In genomic region chr3:44976002-44976815, GRCh38 we compare ENCODE assay signal across 1 cellular context.
A peak's percentile ranks its signal among the peaks of the same experiment; 100 is the strongest.
TF ChIP-seq lines count a peak whose summit lies in the region.

Gene EXOSC7, plus strand, starts transcription at chr3:44976244. Its CDS starts 34 bp downstream, at chr3:44976278.
Gene ZDHHC3, minus strand, starts transcription at chr3:44976174. Its CDS starts 16,738 bp downstream, at chr3:44959436.

TF ChIP-seq in HepG2, 621 proteins besides CTCF, POLR2A, EP300 and RAD21 (continued from another document and continues in another):
- TF ChIP-seq HCFC1 (IDR thresholded peaks at IDR 0.05; ENCODE audit: low read depth, low read length) = peak; percentile 51; the same call in 1 of the 2 replicates
- TF ChIP-seq MED13 (CRISPR knock-in tag; IDR thresholded peaks at IDR 0.05) = no peak
- TF ChIP-seq PHB2 (IDR thresholded peaks at IDR 0.05; ENCODE audit: partially characterized antibody) = no peak
- peak; percentile 69; the same call in 1 of the 2 replicates for TF ChIP-seq ZNF776 (CRISPR knock-in tag; IDR thresholded peaks at IDR 0.05)
- peak; percentile 49; the same call in 1 of the 2 replicates for TF ChIP-seq FOXA3 (CRISPR knock-in tag; IDR thresholded peaks at IDR 0.05)
- peak; percentile 82; the same call in 1 of the 2 replicates for TF ChIP-seq POLR2AphosphoS5 (IDR thresholded peaks at IDR 0.05; ENCODE audit: low read depth, low read length)
- peak; percentile 96 for TF ChIP-seq SAP130 (CRISPR knock-in tag; IDR thresholded peaks at IDR 0.05; ENCODE audit: low read depth)
- no peak for TF ChIP-seq PAWR (CRISPR knock-in tag; IDR thresholded peaks at IDR 0.05; ENCODE audit: borderline replicate concordance)
- no peak for TF ChIP-seq JUND (CRISPR knock-in tag; IDR thresholded peaks at IDR 0.05)
- TF ChIP-seq ZNF737 (CRISPR knock-in tag; IDR thresholded peaks at IDR 0.05; ENCODE audit: borderline replicate concordance) = 0 out of 2 replicates have a peak, but pooled peaks have one; percentile 39
- TF ChIP-seq ZNF768 (CRISPR knock-in tag; IDR thresholded peaks at IDR 0.05) = peak; percentile 71
- TF ChIP-seq ZNF331 (CRISPR knock-in tag; IDR thresholded peaks at IDR 0.05) = peak; percentile 80
- peak; percentile 62; the same call in 1 of the 2 replicates for TF ChIP-seq ISL2 (CRISPR knock-in tag; IDR thresholded peaks at IDR 0.05)
- TF ChIP-seq TERF1 (CRISPR knock-in tag; IDR thresholded peaks at IDR 0.05) = 0 out of 2 replicates have a peak, but pooled peaks have one; percentile 61
- TF ChIP-seq HMGXB3 (CRISPR knock-in tag; IDR thresholded peaks at IDR 0.05; ENCODE audit: borderline replicate concordance) = peak; percentile 56; the same call in 1 of the 2 replicates
- TF ChIP-seq ZUFSP (CRISPR knock-in tag; IDR thresholded peaks at IDR 0.05; ENCODE audit: borderline replicate concordance) = no peak
- no peak for TF ChIP-seq ETS1 (CRISPR knock-in tag; IDR thresholded peaks at IDR 0.05)
- no peak for TF ChIP-seq NCOR1 (IDR thresholded peaks at IDR 0.05; ENCODE audit: borderline replicate concordance, low read length)
- TF ChIP-seq ETV6 (CRISPR knock-in tag; conservative IDR thresholded peaks at IDR 0.05) = no peak
- no peak for TF ChIP-seq ZNF713 (CRISPR knock-in tag; IDR thresholded peaks at IDR 0.05)
- 0 out of 2 replicates have a peak, but pooled peaks have one; percentile 20 for TF ChIP-seq ZXDC (CRISPR knock-in tag; IDR thresholded peaks at IDR 0.05)
- peak; percentile 93 for TF ChIP-seq MAZ (IDR thresholded peaks at IDR 0.05; ENCODE audit: borderline replicate concordance, low read depth, low read length)
- no peak; the same call in 1 of the 2 replicates for TF ChIP-seq MAZ (CRISPR knock-in tag; IDR thresholded peaks at IDR 0.05; ENCODE audit: low read depth)
- no peak for TF ChIP-seq ZNF256 (CRISPR knock-in tag; conservative IDR thresholded peaks at IDR 0.05)
- peak; percentile 88 for TF ChIP-seq ZHX2 (IDR thresholded peaks at IDR 0.05; ENCODE audit: low read depth)
- TF ChIP-seq ZHX2 (CRISPR knock-in tag; IDR thresholded peaks at IDR 0.05; ENCODE audit: borderline replicate concordance) = no peak
- peak; percentile 84 for TF ChIP-seq ZFY (CRISPR knock-in tag; IDR thresholded peaks at IDR 0.05)
- peak; percentile 66; the same call in 1 of the 2 replicates for TF ChIP-seq KDM4B (CRISPR knock-in tag; IDR thresholded peaks at IDR 0.05)
- peak; percentile 80 for TF ChIP-seq GABPB1 (CRISPR knock-in tag; IDR thresholded peaks at IDR 0.05)
- no peak for TF ChIP-seq HNRNPLL (IDR thresholded peaks at IDR 0.05; ENCODE audit: low read depth, low read length, poor library complexity, severe bottlenecking)
- TF ChIP-seq ASH2L (IDR thresholded peaks at IDR 0.05; ENCODE audit: insufficient read length, low read depth, low read length) = peak; percentile 86
- no peak for TF ChIP-seq NBN (conservative IDR thresholded peaks at IDR 0.05)
- peak; percentile 84; the same call in 1 of the 2 replicates for TF ChIP-seq BRD4 (CRISPR knock-in tag; IDR thresholded peaks at IDR 0.05)
- no peak for TF ChIP-seq EEA1 (CRISPR knock-in tag; IDR thresholded peaks at IDR 0.05; ENCODE audit: borderline replicate concordance)
- no peak for TF ChIP-seq IKZF4 (CRISPR knock-in tag; IDR thresholded peaks at IDR 0.05; ENCODE audit: borderline replicate concordance, low read depth, not compliant biosample characterization)
- TF ChIP-seq IRF1 (CRISPR knock-in tag; IDR thresholded peaks at IDR 0.05; ENCODE audit: low read depth) = no peak
- no peak for TF ChIP-seq NFE2 (CRISPR knock-in tag; IDR thresholded peaks at IDR 0.05)
- no peak for TF ChIP-seq ZBTB14 (CRISPR knock-in tag; IDR thresholded peaks at IDR 0.05)
- no peak for TF ChIP-seq RNF2 (conservative IDR thresholded peaks at IDR 0.05; ENCODE audit: low read depth)
- TF ChIP-seq ZNF343 (CRISPR knock-in tag; IDR thresholded peaks at IDR 0.05) = no peak
- 0 out of 2 replicates have a peak, but pooled peaks have one; percentile 75 for TF ChIP-seq LBX2 (CRISPR knock-in tag; IDR thresholded peaks at IDR 0.05; ENCODE audit: borderline replicate concordance)
- TF ChIP-seq STAT5B (CRISPR knock-in tag; IDR thresholded peaks at IDR 0.05) = 0 out of 2 replicates have a peak, but pooled peaks have one; percentile 20
- no peak for TF ChIP-seq SOX13 (IDR thresholded peaks at IDR 0.05)
- TF ChIP-seq SOX13 (CRISPR knock-in tag; conservative IDR thresholded peaks at IDR 0.05 in 1 of 2, IDR thresholded peaks at IDR 0.05 in 1 of 2) = no peak
- no peak for TF ChIP-seq SYNCRIP (IDR thresholded peaks at IDR 0.05; ENCODE audit: insufficient read depth, low read depth, low read length)
